1 cellular context compared by ENCODE assay signal in the genomic region with DNA sequence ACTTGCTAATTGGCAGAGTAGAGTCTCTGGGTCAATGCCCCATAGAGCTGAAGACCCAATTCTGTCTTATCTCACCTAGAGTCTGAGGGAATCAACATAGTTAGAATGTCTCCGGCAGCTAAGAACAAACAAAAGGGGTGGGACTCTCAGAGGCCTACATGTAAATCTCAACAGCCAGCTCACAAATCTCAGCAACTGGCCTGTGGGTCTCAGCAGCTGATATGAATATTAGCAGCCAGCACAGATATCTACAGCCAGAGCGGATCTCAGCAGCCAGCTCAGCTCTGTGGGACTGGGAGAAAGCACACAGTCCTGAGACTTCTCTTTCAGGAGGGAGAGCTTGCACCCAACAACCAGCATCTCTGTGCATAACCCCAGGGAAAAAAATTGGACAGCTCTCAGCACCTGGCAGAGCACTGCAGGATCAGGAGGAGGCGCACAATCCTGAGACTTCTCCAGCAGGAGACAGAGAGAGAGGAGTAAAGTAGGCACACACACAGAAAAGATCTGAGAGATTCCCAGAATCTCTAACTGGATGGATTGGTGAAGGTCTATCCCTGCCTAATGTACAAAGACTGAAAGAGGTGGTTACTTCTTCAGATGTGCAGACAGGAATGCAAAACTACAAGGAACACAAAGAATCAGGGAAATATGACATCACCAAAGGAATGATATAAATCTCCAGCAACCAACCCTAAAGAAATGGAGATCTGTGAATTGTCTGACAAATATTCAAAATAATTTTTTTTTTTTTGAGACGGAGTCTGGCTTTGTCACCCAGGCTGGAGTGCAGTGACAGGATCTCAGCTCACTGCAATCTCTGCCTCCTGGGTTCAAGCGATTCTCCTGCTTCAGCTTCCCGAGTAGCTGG.
TF ChIP-seq lines count a peak whose summit lies in the region.

No MANE protein-coding gene starts in this region.

TF ChIP-seq in HCT116, 20 proteins besides CTCF, POLR2A, EP300 and RAD21 (continued from another document):
- TF ChIP-seq, protein P1, sequence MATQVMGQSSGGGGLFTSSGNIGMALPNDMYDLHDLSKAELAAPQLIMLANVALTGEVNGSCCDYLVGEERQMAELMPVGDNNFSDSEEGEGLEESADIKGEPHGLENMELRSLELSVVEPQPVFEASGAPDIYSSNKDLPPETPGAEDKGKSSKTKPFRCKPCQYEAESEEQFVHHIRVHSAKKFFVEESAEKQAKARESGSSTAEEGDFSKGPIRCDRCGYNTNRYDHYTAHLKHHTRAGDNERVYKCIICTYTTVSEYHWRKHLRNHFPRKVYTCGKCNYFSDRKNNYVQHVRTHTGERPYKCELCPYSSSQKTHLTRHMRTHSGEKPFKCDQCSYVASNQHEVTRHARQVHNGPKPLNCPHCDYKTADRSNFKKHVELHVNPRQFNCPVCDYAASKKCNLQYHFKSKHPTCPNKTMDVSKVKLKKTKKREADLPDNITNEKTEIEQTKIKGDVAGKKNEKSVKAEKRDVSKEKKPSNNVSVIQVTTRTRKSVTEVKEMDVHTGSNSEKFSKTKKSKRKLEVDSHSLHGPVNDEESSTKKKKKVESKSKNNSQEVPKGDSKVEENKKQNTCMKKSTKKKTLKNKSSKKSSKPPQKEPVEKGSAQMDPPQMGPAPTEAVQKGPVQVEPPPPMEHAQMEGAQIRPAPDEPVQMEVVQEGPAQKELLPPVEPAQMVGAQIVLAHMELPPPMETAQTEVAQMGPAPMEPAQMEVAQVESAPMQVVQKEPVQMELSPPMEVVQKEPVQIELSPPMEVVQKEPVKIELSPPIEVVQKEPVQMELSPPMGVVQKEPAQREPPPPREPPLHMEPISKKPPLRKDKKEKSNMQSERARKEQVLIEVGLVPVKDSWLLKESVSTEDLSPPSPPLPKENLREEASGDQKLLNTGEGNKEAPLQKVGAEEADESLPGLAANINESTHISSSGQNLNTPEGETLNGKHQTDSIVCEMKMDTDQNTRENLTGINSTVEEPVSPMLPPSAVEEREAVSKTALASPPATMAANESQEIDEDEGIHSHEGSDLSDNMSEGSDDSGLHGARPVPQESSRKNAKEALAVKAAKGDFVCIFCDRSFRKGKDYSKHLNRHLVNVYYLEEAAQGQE (IDR thresholded peaks at IDR 0.05; ENCODE audit: low read depth) = no peak; the same call in 1 of the 2 replicates
- TF ChIP-seq, protein P2, sequence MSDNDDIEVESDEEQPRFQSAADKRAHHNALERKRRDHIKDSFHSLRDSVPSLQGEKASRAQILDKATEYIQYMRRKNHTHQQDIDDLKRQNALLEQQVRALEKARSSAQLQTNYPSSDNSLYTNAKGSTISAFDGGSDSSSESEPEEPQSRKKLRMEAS (IDR thresholded peaks at IDR 0.05) = no peak
- TF ChIP-seq YY1 (IDR thresholded peaks at IDR 0.05; ENCODE audit: extremely low read depth, insufficient replicate concordance, low read depth, low read length) = no peak
- TF ChIP-seq SRF (IDR thresholded peaks at IDR 0.05; ENCODE audit: low read depth) = no peak
- no peak for TF ChIP-seq JUND (IDR thresholded peaks at IDR 0.05)
- TF ChIP-seq CBX3 (IDR thresholded peaks at IDR 0.05; ENCODE audit: low read depth) = no peak
- TF ChIP-seq ZFX (IDR thresholded peaks at IDR 0.05) = no peak
- no peak for TF ChIP-seq POLR2AphosphoS5 (IDR thresholded peaks at IDR 0.05; ENCODE audit: low read depth, low read length)
- no peak for TF ChIP-seq SIN3A (IDR thresholded peaks at IDR 0.05; ENCODE audit: low read depth)
